23 cellular contexts compared by ENCODE assay signal in genomic region chr18:12088731-12089375, GRCh38. TPM values are rescaled to one million over a fixed set of nuclear protein-coding genes. Genes with fewer than 3 reads are reported as not detected.
DNase-seq lines count a peak whose midpoint lies in the region; ATAC-seq, FAIRE-seq and TF ChIP-seq lines count a peak whose summit lies in the region.
"Had no signal": no experiment of that assay in that cellular context is flagged by ENCODE, and none has a peak within 500 bp of the region (broad histone marks: within the 10 kb centered on the region; RNA-seq: fewer than 3 reads in every experiment).

No MANE protein-coding gene starts in this region.

- no peaks in the 10 kb centered on the region for H3F3A ChIP-seq in MM.1S (ENCODE audit: insufficient read depth, low read length)

- no peak overlapping the region for H2BK120ac ChIP-seq in H1 (replicated peaks; ENCODE audit: low read depth, low read length)

- H3K79me1 ChIP-seq in H1 (ENCODE audit: low read depth, low read length) = no peaks in the 10 kb centered on the region

- no peak overlapping the region for H4K91ac ChIP-seq in H1 (replicated peaks; ENCODE audit: insufficient read length, low read length)

- no peak overlapping the region for H2AK5ac ChIP-seq in H1 (ENCODE audit: low read depth, low read length)

- H3K4me1 ChIP-seq in mammary epithelial cell (ENCODE audit: insufficient read depth, low read length) (no peaks in the 10 kb centered on the region), H1 (replicated peaks in 1 of 4; ENCODE audit: control insufficient read depth in 3 of 4, insufficient read depth in 4 of 4, low read length in 3 of 4) (no peaks in the 10 kb centered on the region), pancreas (peaks cover 0 to 9% (median 0%) of the 10 kb centered on the region in 3 donors), MM.1S (ENCODE audit: low read length) (no peaks in the 10 kb centered on the region)

- H2BK5ac ChIP-seq in H1 (ENCODE audit: low read depth, low read length) = peak overlapping the region; percentile 3; the same call in 1 of the 2 replicates

- no peak overlapping the region for H3K4ac ChIP-seq in H1 (replicated peaks; ENCODE audit: insufficient read length, low read depth, low read length)

- peak overlapping the region; percentile 13; the same call in 1 of the 2 replicates for H3K18ac ChIP-seq in H1 (ENCODE audit: extremely low read depth, low read length)

- TF ChIP-seq EP300 in H1 (IDR thresholded peaks at IDR 0.05; ENCODE audit: borderline replicate concordance in 1 of 2, low read depth in 2 of 2, low read length in 2 of 2) = no peak

- no peaks in the 10 kb centered on the region for H3K9me3 Mint-ChIP-seq in MCF 10A (ENCODE audit: unreplicated experiment)

- H3K14ac ChIP-seq in H1 (ENCODE audit: insufficient read length) = no peak overlapping the region

- DNase-seq in MCF 10A (ENCODE audit: unreplicated experiment) (no peak), mammary epithelial cell (no peak), H1 (ENCODE audit: low read depth in 1 of 2, low spot score in 2 of 2) (no peak), pancreas (peak in 5 of 6 donors; percentile 35 to 84 (median 59)), NCI-H1105 (lab: John Stamatoyannopoulos, UW) (no peak), MM.1S (no peak), GM10266 (ENCODE audit: extremely low spot score) (no peak)
- DNase-seq: CD4-positive, CD25-positive, alpha-beta regulatory T cell; COR-L47; DMS 273 treated with DMSO at 0.1 percent for 48 hours; DND-41; GM23248; NCI-H1417 treated with DMSO at 0.1 percent for 48 hours; NCI-H187 treated with DMSO at 0.1 percent for 48 hours; NCI-H2227 treated with DMSO at 0.1 percent for 48 hours; NCI-H510A treated with DMSO at 0.1 percent for 48 hours; NCI-H774; SHP77 had no signal

- CTCF ChIA-PET in MCF 10A (lab: Yijun Ruan, JAX) (interaction anchor here (2.1 kb wide), 1 partner anchor 148 kb away, joined by 8 read pairs; no protein-coding TSS in a partner anchor), mammary epithelial cell (lab: Charles Lee; ENCODE audit: low non-redundant PET) (no interaction called here), H1 (lab: Charles Lee; ENCODE audit: partially characterized antibody) (interaction anchor here (0.5 to 5.3 kb wide), 3 partner anchors 41 to 158 kb away, joined by 4 to 58 read pairs (median 6); no protein-coding TSS in a partner anchor)

- H2BK15ac ChIP-seq in H1 (ENCODE audit: low read length) = no peak overlapping the region

- POLR2A ChIA-PET in MCF 10A (lab: Yijun Ruan, JAX) = no interaction called here
- POLR2A ChIA-PET in H1 (lab: Charles Lee; ENCODE audit: partially characterized antibody) = no interaction called here

- intact Hi-C loops in MCF 10A (cut with micrococcal nuclease) (no loop called here), mammary epithelial cell (cut with micrococcal nuclease) (no loop called here), pancreas (cut with DNase I) (no loop called here)

- TF ChIP-seq RAD21 in H1 (IDR thresholded peaks at IDR 0.05 in 1 of 2, conservative IDR thresholded peaks at IDR 0.05 in 1 of 2; ENCODE audit: low read depth in 2 of 2, low read length in 2 of 2) = no peak

- in situ Hi-C loops in mammary epithelial cell (cut with MboI; ENCODE audit: low sequenced_read_pairs in 2 of 2) = no loop called here

- H2BK12ac ChIP-seq in H1 (ENCODE audit: low read depth, low read length) = peak overlapping the region; percentile 50; the same call in 1 of the 2 replicates

- H3K79me2 ChIP-seq in mammary epithelial cell (ENCODE audit: insufficient read depth, low read length) = no peaks in the 10 kb centered on the region
- no peaks in the 10 kb centered on the region for H3K79me2 ChIP-seq in H1 (ENCODE audit: control insufficient read depth in 1 of 2, insufficient read depth in 2 of 2, low read length in 2 of 2)
- no peaks in the 10 kb centered on the region for H3K79me2 ChIP-seq in MM.1S (ENCODE audit: low read length)

- FAIRE-seq in H1 (lab: Jason Lieb, UNC) = no peak
- no peak for FAIRE-seq in pancreas (lab: Jason Lieb, UNC)
- FAIRE-seq: K562, RCC 7860 had no signal

- H3K56ac ChIP-seq in H1 (replicated peaks; ENCODE audit: insufficient read length, low read depth, low read length) = no peak overlapping the region

- H3K36me3 ChIP-seq in mammary epithelial cell (ENCODE audit: insufficient read depth, low read length) (no peaks in the 10 kb centered on the region), H1 (ENCODE audit: control insufficient read depth in 2 of 4, insufficient read depth in 4 of 4, low read length in 3 of 4) (no peaks in the 10 kb centered on the region), pancreas (no peaks in the 10 kb centered on the region), MM.1S (replicated peaks; ENCODE audit: insufficient read depth, low read length) (no peaks in the 10 kb centered on the region)

- H3K4me2 ChIP-seq in mammary epithelial cell (ENCODE audit: insufficient read depth, low read depth, low read length) (no peak overlapping the region), H1 (ENCODE audit: insufficient read depth in 1 of 2, low read depth in 2 of 2, low read length in 2 of 2) (no peak overlapping the region), MM.1S (ENCODE audit: low read depth, low read length) (no peak overlapping the region)

- TF ChIP-seq POLR2A in H1 (IDR thresholded peaks at IDR 0.05; ENCODE audit: control extremely low read depth in 1 of 2, low read depth in 2 of 2, low read length in 2 of 2) = no peak

- no peaks in the 10 kb centered on the region for H3K27me3 Mint-ChIP-seq in MCF 10A (ENCODE audit: insufficient read depth, unreplicated experiment)
- H3K27me3 Mint-ChIP-seq: CD4-positive, CD25-positive, alpha-beta regulatory T cell had no signal

- dilution Hi-C loops in mammary epithelial cell (cut with HindIII; ENCODE audit: low sequenced_read_pairs) = no loop called here

- BruUV-seq in MCF 10A (replicated peaks; lab: Mats Ljungman, UMichigan) (no TSS peak), mammary epithelial cell (replicated peaks; lab: Mats Ljungman, UMichigan) (no TSS peak)

- H3K9me3 ChIP-seq in mammary epithelial cell (replicated peaks; ENCODE audit: insufficient read depth, low read length) = no peaks in the 10 kb centered on the region
- peaks cover 0 to 3% of the 10 kb centered on the region in 2 experiments; a peak in 1 of 4 replicates for H3K9me3 ChIP-seq in H1 (ENCODE audit: insufficient read depth in 2 of 2, low read depth in 1 of 2, low read length in 1 of 2)
- H3K9me3 ChIP-seq in pancreas = no peaks in the 10 kb centered on the region
- no peaks in the 10 kb centered on the region for H3K9me3 ChIP-seq in MM.1S (replicated peaks; ENCODE audit: insufficient read depth, low read length)

- H3K27ac ChIP-seq in mammary epithelial cell (ENCODE audit: insufficient read depth, low read depth, low read length) = no peak overlapping the region
- peak overlapping the region; percentile 5; the same call in 1 of the 2 replicates for H3K27ac ChIP-seq in C4-2B
- no peak overlapping the region; the same call in 1 of the 2 replicates for H3K27ac ChIP-seq in H1 (ENCODE audit: low read depth, low read length)
- no peak overlapping the region for H3K27ac ChIP-seq in pancreas
- no peak overlapping the region for H3K27ac ChIP-seq in MM.1S (ENCODE audit: low read length)
- H3K27ac ChIP-seq: 22Rv1, GM23248 had no signal

- ATAC-seq in pancreas = no peak
- ATAC-seq: K562 had no signal

- no peaks in the 10 kb centered on the region for H3K23me2 ChIP-seq in H1 (ENCODE audit: low read depth, low read length)

- no peaks in the 10 kb centered on the region for H3K9me2 ChIP-seq in MM.1S (replicated peaks; ENCODE audit: insufficient read depth, low read length)

- H4K5ac ChIP-seq in H1 (ENCODE audit: insufficient read length, low read depth, low read length) = no peak overlapping the region

- 7% methylated on average over 2 of the region's 5 CpGs for WGBS in mammary epithelial cell (ENCODE audit: low coverage, missing lambda C conversion rate)
- 78% methylated on average over 5 of the region's 5 CpGs; no CpG with 5 or more reads in 1 of the 2 experiments for WGBS in H1 (ENCODE audit: extremely low coverage in 1 of 2, insufficient coverage in 1 of 2, insufficient read length in 1 of 2, insufficient replicate concordance in 2 of 2, low coverage in 1 of 2, low lambda C conversion rate in 2 of 2, missing lambda C conversion rate in 1 of 2), 2 experiments
- 60% methylated on average over 5 of the region's 5 CpGs for WGBS in pancreas, 2 donors

- no peak overlapping the region for H2BK20ac ChIP-seq in H1 (ENCODE audit: low read length)

- TF ChIP-seq CTCF in MCF 10A (IDR thresholded peaks at IDR 0.05; ENCODE audit: unreplicated experiment) (no peak), mammary epithelial cell (conservative IDR thresholded peaks at IDR 0.05 in 1 of 2, IDR thresholded peaks at IDR 0.05 in 1 of 2; ENCODE audit: extremely low read depth in 1 of 2, insufficient read depth in 1 of 2, low read depth in 1 of 2, low read length in 2 of 2) (no peak), C4-2B (conservative IDR thresholded peaks at IDR 0.05) (no peak), H1 (IDR thresholded peaks at IDR 0.05; ENCODE audit: control extremely low read depth in 1 of 3, insufficient read depth in 1 of 3, low read depth in 1 of 3, low read length in 3 of 3) (no peak), pancreas (IDR thresholded peaks at IDR 0.05) (no peak), MM.1S (IDR thresholded peaks at IDR 0.05; ENCODE audit: low read length) (no peak), GM10266 (IDR thresholded peaks at IDR 0.05; ENCODE audit: control insufficient read depth, insufficient read depth, low read depth, missing control alignments) (no peak)

- H3K23ac ChIP-seq in H1 (ENCODE audit: insufficient read length) = no peak overlapping the region

- H3K4me3 Mint-ChIP-seq in MCF 10A (ENCODE audit: unreplicated experiment) = no peak overlapping the region
- H3K4me3 Mint-ChIP-seq: CD4-positive, CD25-positive, alpha-beta regulatory T cell had no signal

- H2AFZ ChIP-seq in mammary epithelial cell (ENCODE audit: low read depth, low read length) (no peak overlapping the region), H1 (ENCODE audit: low read length) (no peak overlapping the region), MM.1S (ENCODE audit: low read length) (no peak overlapping the region)
- H2AFZ ChIP-seq: GM23248 had no signal

- peak overlapping the region; percentile 51 for H4K8ac ChIP-seq in H1 (ENCODE audit: extremely low read depth, insufficient read depth, low read length)

- H3K27me3 ChIP-seq in mammary epithelial cell (ENCODE audit: insufficient read depth, low read length) = no peaks in the 10 kb centered on the region
- no peaks in the 10 kb centered on the region for H3K27me3 ChIP-seq in H1 (replicated peaks in 1 of 4; ENCODE audit: control insufficient read depth in 3 of 4, extremely low read depth in 1 of 4, insufficient read depth in 3 of 4, low read length in 3 of 4)
- H3K27me3 ChIP-seq in pancreas = no peaks in the 10 kb centered on the region
- no peaks in the 10 kb centered on the region for H3K27me3 ChIP-seq in MM.1S (replicated peaks; ENCODE audit: insufficient read depth, low read length)

- H3K36me3 Mint-ChIP-seq in MCF 10A (ENCODE audit: insufficient read depth, unreplicated experiment) = no peaks in the 10 kb centered on the region
- H3K36me3 Mint-ChIP-seq: CD4-positive, CD25-positive, alpha-beta regulatory T cell had no signal

- H4K20me1 ChIP-seq in mammary epithelial cell (ENCODE audit: insufficient read depth, low read length) (no peaks in the 10 kb centered on the region), H1 (replicated peaks in 1 of 2; ENCODE audit: control insufficient read depth in 1 of 2, insufficient read depth in 2 of 2, low read length in 2 of 2) (peaks cover 1 to 5% of the 10 kb centered on the region in 2 experiments), MM.1S (ENCODE audit: insufficient read depth, low read length) (no peaks in the 10 kb centered on the region)

- H3K4me1 Mint-ChIP-seq in MCF 10A (ENCODE audit: insufficient read depth, unreplicated experiment) = peaks cover 24% of the 10 kb centered on the region
- H3K4me1 Mint-ChIP-seq: CD4-positive, CD25-positive, alpha-beta regulatory T cell had no signal

- peak overlapping the region; percentile 70 for H3K27ac Mint-ChIP-seq in MCF 10A (ENCODE audit: low read depth, unreplicated experiment)

- H3K4me3 ChIP-seq in mammary epithelial cell (replicated peaks in 1 of 3; ENCODE audit: insufficient read depth in 1 of 3, low read depth in 2 of 3, low read length in 3 of 3) (no peak overlapping the region), H1 (ENCODE audit: extremely low read depth in 1 of 4, insufficient read depth in 2 of 4, low read depth in 3 of 4, low read length in 4 of 4) (no peak overlapping the region), pancreas (no peak overlapping the region), MM.1S (ENCODE audit: low read length) (no peak overlapping the region)
- H3K4me3 ChIP-seq: GM23248, K562 had no signal

- no peak overlapping the region for H3K9ac ChIP-seq in mammary epithelial cell (ENCODE audit: insufficient read depth, low read length)
- no peak overlapping the region for H3K9ac ChIP-seq in H1 (replicated peaks in 1 of 4; ENCODE audit: extremely low read depth in 1 of 4, low read depth in 3 of 4, low read length in 3 of 4)
- no peak overlapping the region for H3K9ac ChIP-seq in MM.1S (ENCODE audit: low read length)
- H3K9ac ChIP-seq: GM23248 had no signal

RNA-seq across cellular contexts. Expression of gene ANKRD62, which starts 4.8 kb away (rescaled TPM):
- not detected in 2 replicates for total RNA-seq in MCF 10A (2022)
- not detected for total RNA-seq in mammary epithelial cell
- not detected for polyA plus RNA-seq in mammary epithelial cell
- not detected for polyA minus RNA-seq in mammary epithelial cell
- total RNA-seq in H1 (2021; fragmentation: NEBNext Ultra II Directional; extraction: Animal tissue kit (Norgen Biotek cat#: 25700)) = not detected in 2 replicates
- polyA plus RNA-seq in H1 (2011; rRNA removed) = not detected in 2 replicates
- polyA plus RNA-seq in H1 (2011; cell fraction: cytosol; rRNA removed) = not detected
- not detected for polyA plus RNA-seq in H1 (2011; cell fraction: nucleus; rRNA removed)
- not detected in 4 replicates for polyA plus RNA-seq in H1 (2012, experiment 1 of 2)
- polyA plus RNA-seq in H1 (2012, experiment 2 of 2) = not detected
- not detected for polyA plus RNA-seq in H1 (2013, experiment 1 of 2)
- polyA plus RNA-seq in H1 (2013, experiment 2 of 2) = 0.04 TPM
- polyA minus RNA-seq in H1 (2011; rRNA and poly(A)+ RNA removed) = not detected in 2 replicates
- not detected for polyA minus RNA-seq in H1 (2011; cell fraction: cytosol; rRNA and poly(A)+ RNA removed)
- polyA minus RNA-seq in H1 (2011; cell fraction: nucleus; rRNA and poly(A)+ RNA removed) = not detected
- total RNA-seq in pancreas = 1 to 10 TPM; 2.8 to 5.2 (median 3.6) TPM
- polyA plus RNA-seq in pancreas = 1 to 10 TPM in 1 of 2 donors, under 1 TPM in 1; 0.38 to 1.6 TPM
- total RNA-seq: CD4-positive, CD25-positive, alpha-beta regulatory T cell; G401; GM23248 had no signal
- polyA plus RNA-seq: CD4-positive, CD25-positive, alpha-beta regulatory T cell; GM23248 had no signal

Comparison
In these comparisons a context has a peak if more than half of its experiments do, and no peak if none do; other contexts are left out.
1. DNase-seq: peak in pancreas (5 of 6); none in MCF 10A (single experiment), mammary epithelial cell (single experiment), H1 (0 of 2), NCI-H1105 (single experiment), MM.1S (single experiment) and GM10266 (single experiment).